Comparison of ENCODE assay signal across 40 cellular contexts in genomic region chr1:229825042-229825441, GRCh38.
"Had no signal": no experiment of that assay in that cellular context is flagged by ENCODE, and none has a peak within 500 bp of the region (broad histone marks: within the 10 kb centered on the region; RNA-seq: fewer than 3 reads in every experiment).

No MANE protein-coding gene starts in this region.

- H3K27me3 ChIP-seq: adrenal gland, ascending aorta, body of pancreas, brain microvascular endothelial cell, breast epithelium, cardiac muscle cell had no signal

- DNase-seq: activated effector memory CD4-positive, alpha-beta T cell treated with anti-CD3 and anti-CD28 coated beads, Interleukin-2, amount 50 U/mL, for 16 hours; activated effector memory CD4-positive, alpha-beta T cell treated with Interleukin-2 at 50 U/mL for 16 hours; activated gamma-delta T cell; activated gamma-delta T cell treated with Interleukin-2 at 50 U/mL for 16 hours; activated naive CD4-positive, alpha-beta T cell; activated naive CD4-positive, alpha-beta T cell treated with anti-CD3 and anti-CD28 coated beads for 36 hours; activated naive CD4-positive, alpha-beta T cell treated with anti-CD3 and anti-CD28 coated beads, Interleukin-2, amount 10 ng/mL, durations not matched to agents 7 days and 5 days; activated naive CD4-positive, alpha-beta T cell treated with anti-CD3 and anti-CD28 coated beads, Interleukin-2, amount 50 U/mL, for 16 hours; activated naive CD4-positive, alpha-beta T cell treated with Interleukin-2 at 50 U/mL for 16 hours; activated naive CD8-positive, alpha-beta T cell treated with anti-CD3 and anti-CD28 coated beads for 36 hours; activated naive CD8-positive, alpha-beta T cell treated with anti-CD3 and anti-CD28 coated beads, Interleukin-2, amount 10 ng/mL, durations not matched to agents 7 days and 5 days; activated naive CD8-positive, alpha-beta T cell treated with anti-CD3 and anti-CD28 coated beads, Interleukin-2, amount 50 U/mL, for 24 hours; activated T-cell treated with anti-CD3 and anti-CD28 coated beads, Interleukin-2, amount 50 U/mL, for 1 hour; activated T-cell treated with anti-CD3 and anti-CD28 coated beads, Interleukin-2, amount 50 U/mL, for 24 hours; activated T-cell treated with anti-CD3 and anti-CD28 coated beads, Interleukin-2, amount 50 U/mL, for 4 hours; activated T-cell treated with anti-CD3 and anti-CD28 coated beads, Interleukin-2, amount 50 U/mL, for 48 hours; activated T-cell treated with anti-CD3 and anti-CD28 coated beads, Interleukin-2, amount 50 U/mL, for 72 hours; adrenal gland; amniotic stem cell; amygdala; anterior cingulate cortex; aorta; body of pancreas; brain microvascular endothelial cell; caudate nucleus; central memory CD4-positive, alpha-beta T cell; cerebellar nuclear complex had no signal

- H3K4me3 Mint-ChIP-seq: activated naive CD4-positive, alpha-beta T cell treated with anti-CD3 and anti-CD28 coated beads for 36 hours; activated naive CD4-positive, alpha-beta T cell treated with anti-CD3 and anti-CD28 coated beads, Interleukin-2, amount 10 ng/mL, durations not matched to agents 7 days and 5 days; activated naive CD4-positive, alpha-beta T cell treated with anti-CD3 and anti-CD28 coated beads, Interleukin-2, amount 50 U/mL, for 24 hours; activated naive CD8-positive, alpha-beta T cell; activated naive CD8-positive, alpha-beta T cell treated with anti-CD3 and anti-CD28 coated beads for 36 hours; activated naive CD8-positive, alpha-beta T cell treated with anti-CD3 and anti-CD28 coated beads, Interleukin-2, amount 10 ng/mL, durations not matched to agents 7 days and 5 days; activated naive CD8-positive, alpha-beta T cell treated with anti-CD3 and anti-CD28 coated beads, Interleukin-2, amount 50 U/mL, for 24 hours; activated T-cell treated with anti-CD3 and anti-CD28 coated beads, Interleukin-2, amount 50 U/mL, for 24 hours; activated T-cell treated with anti-CD3 and anti-CD28 coated beads, Interleukin-2, amount 50 U/mL, for 4 hours; activated T-cell treated with anti-CD3 and anti-CD28 coated beads, Interleukin-2, amount 50 U/mL, for 72 hours; activated T-helper 1 cell treated with anti-CD3 and anti-CD28 coated beads, Interleukin-12 subunit alpha, Interleukin-12 subunit beta, Interleukin-2, Interleukin-4 antibody, amounts not matched to agents 30 ng/mL and 10 ng/mL and 1 ng/mL, durations not matched to agents 14 hours and 24 hours and 36 hours; activated T-helper 17 cell treated with anti-CD3 and anti-CD28 coated beads, Interleukin-2, amount 50 U/mL, for 72 hours; brain; central memory CD8-positive, alpha-beta T cell had no signal

- FAIRE-seq: astrocyte, bronchial epithelial cell had no signal

- H3K4me1 Mint-ChIP-seq: activated naive CD4-positive, alpha-beta T cell treated with anti-CD3 and anti-CD28 coated beads, Interleukin-2, amount 10 ng/mL, durations not matched to agents 7 days and 5 days; activated naive CD4-positive, alpha-beta T cell treated with anti-CD3 and anti-CD28 coated beads, Interleukin-2, amount 50 U/mL, for 24 hours; activated naive CD8-positive, alpha-beta T cell treated with anti-CD3 and anti-CD28 coated beads for 36 hours; activated naive CD8-positive, alpha-beta T cell treated with anti-CD3 and anti-CD28 coated beads, Interleukin-2, amount 50 U/mL, for 24 hours; activated T-helper 17 cell treated with anti-CD3 and anti-CD28 coated beads, Interleukin-2, amount 50 U/mL, for 72 hours; brain; central memory CD8-positive, alpha-beta T cell had no signal

- H3K27ac ChIP-seq: adrenal gland, ascending aorta, body of pancreas, brain microvascular endothelial cell, breast epithelium, cardiac muscle cell had no signal

- H3K36me3 ChIP-seq: adrenal gland, ascending aorta, brain microvascular endothelial cell, breast epithelium, cardiac muscle cell had no signal

- H3K9me3 ChIP-seq: adrenal gland, ascending aorta, body of pancreas, breast epithelium had no signal

- H3K4me1 ChIP-seq: adrenal gland, body of pancreas, breast epithelium had no signal

- H3K36me3 Mint-ChIP-seq: activated naive CD4-positive, alpha-beta T cell treated with anti-CD3 and anti-CD28 coated beads, Interleukin-2, amount 10 ng/mL, durations not matched to agents 7 days and 5 days; activated naive CD8-positive, alpha-beta T cell treated with anti-CD3 and anti-CD28 coated beads, Interleukin-2, amount 10 ng/mL, durations not matched to agents 7 days and 5 days; brain had no signal

- ATAC-seq: activated naive CD4-positive, alpha-beta T cell treated with anti-CD3 and anti-CD28 coated beads, Interleukin-2, amount 50 U/mL, for 72 hours; activated naive CD8-positive, alpha-beta T cell treated with anti-CD3 and anti-CD28 coated beads, Interleukin-2, amount 50 U/mL, for 24 hours; activated T-cell treated with anti-CD3 and anti-CD28 coated beads, Interleukin-2, amount 50 U/mL, for 4 hours; activated T-cell treated with anti-CD3 and anti-CD28 coated beads, Interleukin-2, amount 50 U/mL, for 72 hours; activated T-helper 17 cell treated with anti-CD3 and anti-CD28 coated beads, Interleukin-2, amount 50 U/mL, for 72 hours; body of pancreas had no signal

- H3K4me3 ChIP-seq: adrenal gland, ascending aorta, body of pancreas, breast epithelium, cardiac muscle cell had no signal

- H3K27ac Mint-ChIP-seq: activated naive CD4-positive, alpha-beta T cell treated with anti-CD3 and anti-CD28 coated beads for 36 hours; activated naive CD4-positive, alpha-beta T cell treated with anti-CD3 and anti-CD28 coated beads, Interleukin-2, amount 10 ng/mL, durations not matched to agents 7 days and 5 days; activated naive CD4-positive, alpha-beta T cell treated with anti-CD3 and anti-CD28 coated beads, Interleukin-2, amount 50 U/mL, for 24 hours; activated naive CD4-positive, alpha-beta T cell treated with anti-CD3 and anti-CD28 coated beads, Interleukin-2, amount 50 U/mL, for 72 hours; activated naive CD8-positive, alpha-beta T cell; activated naive CD8-positive, alpha-beta T cell treated with anti-CD3 and anti-CD28 coated beads for 36 hours; activated naive CD8-positive, alpha-beta T cell treated with anti-CD3 and anti-CD28 coated beads, Interleukin-2, amount 10 ng/mL, durations not matched to agents 7 days and 5 days; activated naive CD8-positive, alpha-beta T cell treated with anti-CD3 and anti-CD28 coated beads, Interleukin-2, amount 50 U/mL, for 24 hours; activated T-cell treated with anti-CD3 and anti-CD28 coated beads, Interleukin-2, amount 50 U/mL, for 24 hours; activated T-cell treated with anti-CD3 and anti-CD28 coated beads, Interleukin-2, amount 50 U/mL, for 72 hours; activated T-helper 1 cell treated with anti-CD3 and anti-CD28 coated beads, Interleukin-12 subunit alpha, Interleukin-12 subunit beta, Interleukin-2, Interleukin-4 antibody, amounts not matched to agents 30 ng/mL and 10 ng/mL and 1 ng/mL, durations not matched to agents 14 hours and 24 hours and 36 hours; activated T-helper 17 cell treated with anti-CD3 and anti-CD28 coated beads, Interleukin-2, amount 50 U/mL, for 72 hours; activated T-helper 2 cell treated with anti-CD3 and anti-CD28 coated beads, Interferon-gamma antibody, Interleukin-2, Interleukin-4, amounts not matched to agents 10 μg/mL and 5 μg/mL and 100 μg/mL, durations not matched to agents 14 hours and 24 hours and 36 hours; brain had no signal
